In the genomic region with DNA sequence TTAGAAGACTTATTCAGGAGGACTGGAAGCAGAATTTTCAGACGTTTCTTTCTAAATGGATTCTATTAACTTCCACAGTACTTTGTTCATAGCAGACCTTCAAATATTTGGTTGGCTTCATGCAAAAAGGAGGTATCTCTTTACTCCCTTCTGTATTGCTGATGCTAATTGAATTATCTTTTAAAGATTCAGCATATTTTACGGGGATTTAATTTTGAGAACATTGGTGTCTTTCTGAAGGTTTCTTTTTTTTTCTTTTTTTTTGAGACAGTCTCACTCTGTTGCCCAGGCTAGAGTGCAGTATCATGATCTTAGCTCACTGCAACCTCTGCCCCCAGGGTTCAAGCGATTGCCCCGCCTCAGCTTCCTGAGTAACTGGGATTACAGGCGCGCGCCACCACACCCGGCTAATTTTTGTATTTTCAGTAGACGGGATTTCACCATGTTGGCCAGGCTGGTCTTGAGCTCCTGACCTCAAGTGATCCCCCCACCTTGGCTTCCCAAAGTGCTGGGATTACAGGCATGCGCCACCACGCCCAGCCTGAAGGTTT, we compare ENCODE assay signal across 21 cellular contexts. TPM values are rescaled to one million over a fixed set of nuclear protein-coding genes. Genes with fewer than 3 reads are reported as not detected.
DNase-seq lines count a peak whose midpoint lies in the region; ATAC-seq and TF ChIP-seq lines count a peak whose summit lies in the region.
"Had no signal": no experiment of that assay in that cellular context is flagged by ENCODE, and none has a peak within 500 bp of the region (broad histone marks: within the 10 kb centered on the region; RNA-seq: fewer than 3 reads in every experiment).

No MANE protein-coding gene starts in this region.

- H3K27ac Mint-ChIP-seq in activated T-helper 1 cell treated with anti-CD3 and anti-CD28 coated beads, Interleukin-12 subunit alpha, Interleukin-12 subunit beta, Interleukin-2, Interleukin-4 antibody, amounts not matched to agents 30 ng/mL and 10 ng/mL and 1 ng/mL, durations not matched to agents 14 hours and 24 hours and 36 hours: no peak overlapping the region
- H3K27ac Mint-ChIP-seq: activated CD4-positive, alpha-beta memory T cell treated with anti-CD3 and anti-CD28 coated beads, Interleukin-2, amount 10 ng/mL, durations not matched to agents 7 days and 5 days; nephron progenitor cell; WTC11 had no signal

- H3K27ac ChIP-seq in BLaER1: no peak overlapping the region
- H3K27ac ChIP-seq in coronary artery: peak overlapping the region; percentile 49 to 52
- peak overlapping the region; percentile 73 to 77 (median 75) for H3K27ac ChIP-seq in sigmoid colon
- no peak overlapping the region for H3K27ac ChIP-seq in caudate nucleus (ENCODE audit: low read depth, low read length)

- DNase-seq in coronary artery (ENCODE audit: low spot score) (no peak), sigmoid colon (no peak), AG08396 (ENCODE audit: low spot score) (no peak), caudate nucleus (lab: John Stamatoyannopoulos, UW) (no peak)
- DNase-seq in activated T-helper 1 cell treated with anti-CD3 and anti-CD28 coated beads, Interleukin-12 subunit alpha, Interleukin-12 subunit beta, Interleukin-2, Interleukin-4 antibody, amounts not matched to agents 30 ng/mL and 10 ng/mL and 1 ng/mL, durations not matched to agents 14 hours and 24 hours and 36 hours (ENCODE audit: low spot score): no peak
- DNase-seq: activated CD4-positive, alpha-beta memory T cell treated with anti-CD3 and anti-CD28 coated beads, Interleukin-2, amount 10 ng/mL, durations not matched to agents 7 days and 5 days; activated T-cell treated with anti-CD3 and anti-CD28 coated beads, Interleukin-2, amount 50 U/mL, for 1 hour; DND-41; mammary epithelial cell; NCI-H1105; NCI-H2081 treated with DMSO at 0.1 percent for 48 hours; NCI-H446 treated with DMSO at 0.1 percent for 48 hours; nephron progenitor cell; posterior cingulate gyrus; SHP77 treated with DMSO at 0.1 percent for 48 hours; stimulated activated CD4-positive, alpha-beta T cell treated with anti-CD3 and anti-CD28 coated beads, Interleukin-4, amount 100 ng/mL, for 24 hours had no signal

- no peaks in the 10 kb centered on the region for H3K9me3 Mint-ChIP-seq in activated T-helper 1 cell treated with anti-CD3 and anti-CD28 coated beads, Interleukin-12 subunit alpha, Interleukin-12 subunit beta, Interleukin-2, Interleukin-4 antibody, amounts not matched to agents 30 ng/mL and 10 ng/mL and 1 ng/mL, durations not matched to agents 14 hours and 24 hours and 36 hours
- H3K9me3 Mint-ChIP-seq: activated naive CD4-positive, alpha-beta T cell treated with anti-CD3 and anti-CD28 coated beads, Interleukin-2, amount 50 U/mL, for 24 hours; WTC11 had no signal

- no peaks in the 10 kb centered on the region for H3K9me2 ChIP-seq in Loucy (replicated peaks; ENCODE audit: low read depth, low read length)

- H2AFZ ChIP-seq in Loucy (ENCODE audit: low read length): no peak overlapping the region

- H3K27me3 ChIP-seq in BLaER1 (no peaks in the 10 kb centered on the region), Loucy (ENCODE audit: insufficient read depth, low read length, poor library complexity, severe bottlenecking) (no peaks in the 10 kb centered on the region), sigmoid colon (no peaks in the 10 kb centered on the region)

- H3K4me3 ChIP-seq in BLaER1 (no peak overlapping the region), Loucy (ENCODE audit: low read length, poor library complexity, severe bottlenecking) (no peak overlapping the region), coronary artery (no peak overlapping the region), sigmoid colon (no peak overlapping the region)

- intact Hi-C loops in sigmoid colon (cut with DNase I): no loop called here
- intact Hi-C loops in activated T-helper 1 cell treated with anti-CD3 and anti-CD28 coated beads, Interleukin-12 subunit alpha, Interleukin-12 subunit beta, Interleukin-2, Interleukin-4 antibody, amounts not matched to agents 30 ng/mL and 10 ng/mL and 1 ng/mL, durations not matched to agents 14 hours and 24 hours and 36 hours (cut with micrococcal nuclease): no loop called here

- TF ChIP-seq EP300 in sigmoid colon (IDR thresholded peaks at IDR 0.05): no peak

- no peak for TF ChIP-seq CTCF in Loucy (conservative IDR thresholded peaks at IDR 0.05; ENCODE audit: low read length)
- TF ChIP-seq CTCF in coronary artery (IDR thresholded peaks at IDR 0.05): no peak
- TF ChIP-seq CTCF in sigmoid colon (IDR thresholded peaks at IDR 0.05): no peak

- H3K4me2 ChIP-seq in BLaER1: 0 out of 2 replicates have a peak overlapping the region, but pooled peaks have one; percentile 54
- peak overlapping the region; percentile 90 for H3K4me2 ChIP-seq in Loucy (ENCODE audit: low read depth, low read length, poor library complexity, severe bottlenecking)

- WGBS in sigmoid colon, 2 donors: 88 to 89% methylated on average over 11 of the region's 11 CpGs

- peaks cover 18% of the 10 kb centered on the region for H3K36me3 Mint-ChIP-seq in activated T-helper 1 cell treated with anti-CD3 and anti-CD28 coated beads, Interleukin-12 subunit alpha, Interleukin-12 subunit beta, Interleukin-2, Interleukin-4 antibody, amounts not matched to agents 30 ng/mL and 10 ng/mL and 1 ng/mL, durations not matched to agents 14 hours and 24 hours and 36 hours (ENCODE audit: low read depth)
- H3K36me3 Mint-ChIP-seq: WTC11 had no signal

- peaks cover 38% of the 10 kb centered on the region; the same call in 1 of the 2 replicates for H4K20me1 ChIP-seq in BLaER1
- no peaks in the 10 kb centered on the region for H4K20me1 ChIP-seq in Loucy (ENCODE audit: insufficient read depth, low read length, poor library complexity, severe bottlenecking)

- H3K4me3 Mint-ChIP-seq in activated T-helper 1 cell treated with anti-CD3 and anti-CD28 coated beads, Interleukin-12 subunit alpha, Interleukin-12 subunit beta, Interleukin-2, Interleukin-4 antibody, amounts not matched to agents 30 ng/mL and 10 ng/mL and 1 ng/mL, durations not matched to agents 14 hours and 24 hours and 36 hours: no peak overlapping the region
- H3K4me3 Mint-ChIP-seq: activated CD4-positive, alpha-beta memory T cell treated with anti-CD3 and anti-CD28 coated beads, Interleukin-2, amount 10 ng/mL, durations not matched to agents 7 days and 5 days; nephron progenitor cell; WTC11 had no signal

- H3K4me1 Mint-ChIP-seq in activated T-helper 1 cell treated with anti-CD3 and anti-CD28 coated beads, Interleukin-12 subunit alpha, Interleukin-12 subunit beta, Interleukin-2, Interleukin-4 antibody, amounts not matched to agents 30 ng/mL and 10 ng/mL and 1 ng/mL, durations not matched to agents 14 hours and 24 hours and 36 hours (ENCODE audit: low read depth): peaks cover 31% of the 10 kb centered on the region
- H3K4me1 Mint-ChIP-seq: WTC11 had no signal

- no peak overlapping the region for H3K9ac ChIP-seq in BLaER1
- peak overlapping the region; percentile 9 for H3K9ac ChIP-seq in Loucy (ENCODE audit: low read depth, low read length, poor library complexity, severe bottlenecking)

- peaks cover 45% of the 10 kb centered on the region for H3K36me3 ChIP-seq in BLaER1
- H3K36me3 ChIP-seq in Loucy (ENCODE audit: insufficient read depth, low read length): peaks cover 5% of the 10 kb centered on the region; the same call in 1 of the 2 replicates
- no peaks in the 10 kb centered on the region for H3K36me3 ChIP-seq in sigmoid colon

- TF ChIP-seq POLR2A in sigmoid colon (IDR thresholded peaks at IDR 0.05): no peak

- peaks cover 10% of the 10 kb centered on the region for H3F3A ChIP-seq in Loucy (ENCODE audit: low read depth)

- H3K4me1 ChIP-seq in BLaER1 (peaks cover 45% of the 10 kb centered on the region), Loucy (ENCODE audit: insufficient read depth, low read length, poor library complexity, severe bottlenecking) (peaks cover 67% of the 10 kb centered on the region), sigmoid colon (peaks cover 0 to 82% (median 77%) of the 10 kb centered on the region in 4 donors)

- H3K9me3 ChIP-seq in BLaER1 (peaks cover 6% of the 10 kb centered on the region), Loucy (ENCODE audit: insufficient read depth, low read depth, low read length) (no peaks in the 10 kb centered on the region), sigmoid colon (no peaks in the 10 kb centered on the region)

- H3K79me2 ChIP-seq in Loucy (ENCODE audit: insufficient read depth, low read length): peaks cover 84% of the 10 kb centered on the region

- no peak for ATAC-seq in HG02588 (IDR thresholded peaks at IDR 0.05; ENCODE audit: unreplicated experiment)
- ATAC-seq: WTC11 had no signal

- H3K27me3 Mint-ChIP-seq in activated T-helper 1 cell treated with anti-CD3 and anti-CD28 coated beads, Interleukin-12 subunit alpha, Interleukin-12 subunit beta, Interleukin-2, Interleukin-4 antibody, amounts not matched to agents 30 ng/mL and 10 ng/mL and 1 ng/mL, durations not matched to agents 14 hours and 24 hours and 36 hours (ENCODE audit: insufficient read depth): no peaks in the 10 kb centered on the region
- H3K27me3 Mint-ChIP-seq: activated CD4-positive, alpha-beta memory T cell treated with anti-CD3 and anti-CD28 coated beads, Interleukin-2, amount 10 ng/mL, durations not matched to agents 7 days and 5 days; activated naive CD4-positive, alpha-beta T cell treated with anti-CD3 and anti-CD28 coated beads, Interleukin-2, amount 50 U/mL, for 24 hours had no signal

RNA-seq across cellular contexts. Expression of a gene that starts 14.3 kb away (rescaled TPM):
- total RNA-seq in sigmoid colon: 10 to 100 TPM; 26.0 to 39.2 (median 31.9) TPM
- 10 to 100 TPM in 2 of 3 donors, 1 to 10 TPM in 1; 9.0 to 15.3 (median 15.1) TPM for polyA plus RNA-seq in sigmoid colon
- total RNA-seq in activated T-helper 1 cell treated with anti-CD3 and anti-CD28 coated beads, Interleukin-12 subunit alpha, Interleukin-12 subunit beta, Interleukin-2, Interleukin-4 antibody, amounts not matched to agents 30 ng/mL and 10 ng/mL and 1 ng/mL, durations not matched to agents 14 hours and 24 hours and 36 hours: 27.0 and 30.8 TPM in 2 replicates

RNA-seq across cellular contexts. Expression of a gene that starts 14.5 kb away (rescaled TPM):
- total RNA-seq in sigmoid colon: 10 to 100 TPM in 3 of 4 donors, 1 to 10 TPM in 1; 4.7 to 13.9 (median 12.6) TPM
- 10 to 100 TPM; 10.1 to 18.5 (median 15.0) TPM for polyA plus RNA-seq in sigmoid colon
- 24.8 and 30.9 TPM in 2 replicates for total RNA-seq in activated T-helper 1 cell treated with anti-CD3 and anti-CD28 coated beads, Interleukin-12 subunit alpha, Interleukin-12 subunit beta, Interleukin-2, Interleukin-4 antibody, amounts not matched to agents 30 ng/mL and 10 ng/mL and 1 ng/mL, durations not matched to agents 14 hours and 24 hours and 36 hours

Comparison
In these comparisons a context has a peak if more than half of its experiments do, and no peak if none do; other contexts are left out.
1. H3K27ac ChIP-seq: peak in coronary artery (2 of 2) and sigmoid colon (4 of 4); none in BLaER1 (single experiment) and caudate nucleus (single experiment).